Comparison of ENCODE assay signal across 13 cellular contexts in genomic region chr2:136167721-136168470, GRCh38.
"Had no signal": no experiment of that assay in that cellular context is flagged by ENCODE, and none has a peak within 500 bp of the region (broad histone marks: within the 10 kb centered on the region; RNA-seq: fewer than 3 reads in every experiment).

No MANE protein-coding gene starts in this region.

- H3K9me3 ChIP-seq: left lung, right atrium auricular region, transverse colon had no signal

- H3K4me3 ChIP-seq: cardiac muscle cell, left lung, right atrium auricular region, transverse colon had no signal

- H3K36me3 ChIP-seq: cardiac muscle cell, left lung, right atrium auricular region, transverse colon had no signal

- H3K4me1 ChIP-seq: right atrium auricular region, transverse colon had no signal

- ATAC-seq: activated CD8-positive, alpha-beta T cell treated with anti-CD3 and anti-CD28 coated beads for 36 hours; activated naive CD8-positive, alpha-beta T cell treated with anti-CD3 and anti-CD28 coated beads, Interleukin-2, amount 50 U/mL, for 24 hours; activated T-cell treated with anti-CD3 and anti-CD28 coated beads, Interleukin-2, amount 50 U/mL, for 72 hours; left lung; stimulated activated naive B cell treated with anti-CD40 and anti-IgM and Interleukin-4, amounts not matched to agents 10 μg/mL and 1 μg/mL and 100 μg/mL, for 72 hours had no signal

- H3K27ac ChIP-seq: cardiac muscle cell, right atrium auricular region, transverse colon had no signal

- DNase-seq: activated CD4-positive, alpha-beta T cell treated with anti-CD3 and anti-CD28 coated beads for 4 hours; activated CD8-positive, alpha-beta memory T cell treated with anti-CD3 and anti-CD28 coated beads, Interleukin-2, amount 50 U/mL, for 4 hours; activated CD8-positive, alpha-beta T cell treated with anti-CD3 and anti-CD28 coated beads for 36 hours; activated naive CD4-positive, alpha-beta T cell; activated naive CD8-positive, alpha-beta T cell treated with anti-CD3 and anti-CD28 coated beads, Interleukin-2, amount 50 U/mL, for 24 hours; activated T-cell treated with anti-CD3 and anti-CD28 coated beads, Interleukin-2, amount 50 U/mL, for 72 hours; foreskin melanocyte; head of caudate nucleus; left lung; stimulated activated naive B cell treated with anti-CD40 and anti-IgM and Interleukin-4, amounts not matched to agents 10 μg/mL and 1 μg/mL and 100 μg/mL, for 72 hours; transverse colon had no signal
